8 cellular contexts compared by ENCODE assay signal in genomic region chr1:175045097-175045496, GRCh38. TPM values are rescaled to one million over a fixed set of nuclear protein-coding genes. Genes with fewer than 3 reads are reported as not detected.
"Had no signal": no experiment of that assay in that cellular context is flagged by ENCODE, and none has a peak within 500 bp of the region (broad histone marks: within the 10 kb centered on the region; RNA-seq: fewer than 3 reads in every experiment).

No MANE protein-coding gene starts in this region.

- H3K4me3 Mint-ChIP-seq: H9 had no signal

- H3K9me3 Mint-ChIP-seq: H9 had no signal

- H3K9ac ChIP-seq: GM23248 had no signal

- H3K27ac ChIP-seq: GM23248 had no signal

- DNase-seq: GM23248, GOT3, H9, HCEC 1CT, IMR-90 had no signal

- H2AFZ ChIP-seq: GM23248 had no signal

- H3K4me3 ChIP-seq: GM23248 had no signal

- FAIRE-seq: HTR-8/SVneo had no signal

RNA-seq across cellular contexts. Expression of gene TNN, which starts 22.5 kb away (rescaled TPM):
- total RNA-seq: GM23248, H4, HT-29, IMR-90 had no signal
- polyA plus RNA-seq: GM23248, IMR-90 had no signal
